ENCODE assay signal across 14 cellular contexts in the genomic region with DNA sequence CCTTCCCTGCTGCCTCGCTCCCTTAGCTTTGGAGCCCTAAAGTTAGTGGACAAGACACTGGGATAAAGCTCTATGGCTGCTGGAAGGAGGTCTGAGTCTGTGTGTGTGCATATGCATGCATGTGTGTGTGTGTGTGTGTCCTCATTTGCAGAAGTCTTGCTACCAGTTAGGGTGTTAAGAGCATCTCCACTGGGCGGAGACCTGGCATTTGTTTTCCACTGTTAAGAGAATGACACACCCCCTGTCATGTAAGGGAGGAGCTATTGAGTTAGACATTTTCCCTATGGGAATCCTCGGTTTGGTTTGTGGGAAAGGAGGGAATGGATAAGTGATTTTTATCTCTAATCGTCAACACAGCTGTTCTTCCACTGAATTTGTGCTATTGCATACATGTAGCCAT. TPM values are rescaled to one million over a fixed set of nuclear protein-coding genes. Genes with fewer than 3 reads are reported as not detected.
A peak's percentile ranks its signal among the peaks of the same experiment; 100 is the strongest.
DNase-seq lines count a peak whose midpoint lies in the region; ATAC-seq and TF ChIP-seq lines count a peak whose summit lies in the region.
"Had no signal": no experiment of that assay in that cellular context is flagged by ENCODE, and none has a peak within 500 bp of the region (broad histone marks: within the 10 kb centered on the region; RNA-seq: fewer than 3 reads in every experiment).

No MANE protein-coding gene starts in this region.

- no peaks in the 10 kb centered on the region for H3K4me1 Mint-ChIP-seq in Caco-2 (ENCODE audit: low read depth, unreplicated experiment)

- H3K9me3 ChIP-seq in Caco-2 (no peaks in the 10 kb centered on the region), Karpas-422 (ENCODE audit: low read length) (no peaks in the 10 kb centered on the region), trophoblast cell (ENCODE audit: insufficient read depth, low read depth, low read length) (no peaks in the 10 kb centered on the region), tibial artery (no peaks in the 10 kb centered on the region)
- H3K9me3 ChIP-seq: gastrocnemius medialis, upper lobe of right lung had no signal

- no peak overlapping the region for H3K18ac ChIP-seq in trophoblast cell (ENCODE audit: low read length)

- no peak overlapping the region for H2AK5ac ChIP-seq in trophoblast cell (ENCODE audit: low read length)

- no peak overlapping the region for H4K8ac ChIP-seq in trophoblast cell (ENCODE audit: low read depth, low read length)

- H2AFZ ChIP-seq in Karpas-422 (ENCODE audit: low read length) (no peak overlapping the region), trophoblast cell (ENCODE audit: insufficient read depth, low read length, poor library complexity) (no peak overlapping the region)

- H4K12ac ChIP-seq in trophoblast cell (ENCODE audit: low read depth, low read length): no peak overlapping the region

- no peaks in the 10 kb centered on the region for H3K79me1 ChIP-seq in trophoblast cell (ENCODE audit: low read length)

- no peaks in the 10 kb centered on the region for H3K27me3 ChIP-seq in Caco-2 (replicated peaks; ENCODE audit: control insufficient read depth, insufficient read depth, low read length)
- no peaks in the 10 kb centered on the region for H3K27me3 ChIP-seq in Karpas-422 (ENCODE audit: low read length)
- no peaks in the 10 kb centered on the region for H3K27me3 ChIP-seq in trophoblast cell (ENCODE audit: insufficient read depth, low read length)
- no peaks in the 10 kb centered on the region for H3K27me3 ChIP-seq in tibial artery
- H3K27me3 ChIP-seq: gastrocnemius medialis, upper lobe of right lung had no signal

- DNase-seq in Caco-2: peak in 1 of 2 experiments; percentile 22
- peak; percentile 54 for DNase-seq in Karpas-422
- DNase-seq in SK-N-DZ (ENCODE audit: low spot score): peak; percentile 80
- no peak for DNase-seq in left ventricle myocardium superior
- no peak for DNase-seq in trophoblast cell
- no peak for DNase-seq in tibial artery
- no peak for DNase-seq in stimulated activated naive CD8-positive, alpha-beta T cell treated with anti-CD3 and anti-CD28 coated beads, Interleukin-15, Interleukin-2, amounts not matched to agents 100 U/mL and 50 U/mL, for 24 hours
- DNase-seq: activated CD4-positive, alpha-beta T cell treated with anti-CD3 and anti-CD28 coated beads, Interleukin-2, amount 10 ng/mL, durations not matched to agents 7 days and 5 days; activated gamma-delta T cell treated with Interleukin-2 at 50 U/mL for 16 hours; gastrocnemius medialis; upper lobe of right lung had no signal

- H3K4me1 ChIP-seq in Caco-2 (no peaks in the 10 kb centered on the region), Karpas-422 (ENCODE audit: low read length) (no peaks in the 10 kb centered on the region), trophoblast cell (ENCODE audit: control insufficient read depth in 1 of 2, insufficient read depth in 2 of 2, low read length in 2 of 2) (no peaks in the 10 kb centered on the region), tibial artery (no peaks in the 10 kb centered on the region)
- H3K4me1 ChIP-seq: gastrocnemius medialis, upper lobe of right lung had no signal

- H4K91ac ChIP-seq in trophoblast cell (ENCODE audit: low read depth, low read length): no peak overlapping the region

- no peak overlapping the region for H3K4me2 ChIP-seq in Karpas-422 (ENCODE audit: low read depth, low read length, poor library complexity, severe bottlenecking)
- H3K4me2 ChIP-seq in trophoblast cell (ENCODE audit: low read length): no peak overlapping the region

- no peaks in the 10 kb centered on the region for H3K9me3 Mint-ChIP-seq in Caco-2 (ENCODE audit: unreplicated experiment)
- H3K9me3 Mint-ChIP-seq: activated CD4-positive, alpha-beta T cell treated with anti-CD3 and anti-CD28 coated beads, Interleukin-2, amount 10 ng/mL, durations not matched to agents 7 days and 5 days had no signal

- H2BK120ac ChIP-seq in trophoblast cell (ENCODE audit: insufficient read depth, low read length, poor library complexity): no peak overlapping the region

- POLR2A ChIA-PET in Caco-2 (lab: Charles Lee): interaction anchor here (0.6 kb wide), 2 partner anchors 11 to 49 kb away, joined by 3 to 10 read pairs; no protein-coding TSS in a partner anchor

- no peak overlapping the region for H3K23ac ChIP-seq in trophoblast cell (ENCODE audit: low read length)

- ATAC-seq in left ventricle myocardium superior (peak; percentile 56), GM18909 (IDR thresholded peaks at IDR 0.05; ENCODE audit: poor library complexity, unreplicated experiment) (no peak)
- no peak for ATAC-seq in stimulated activated naive CD8-positive, alpha-beta T cell treated with anti-CD3 and anti-CD28 coated beads, Interleukin-15, Interleukin-2, amounts not matched to agents 100 U/mL and 50 U/mL, for 24 hours
- ATAC-seq: gastrocnemius medialis, upper lobe of right lung had no signal

- intact Hi-C loops in Caco-2 (cut with micrococcal nuclease; ENCODE audit: unreplicated experiment) (loop anchor here (1.0 kb wide), 1 partner anchor 54 kb away; no protein-coding TSS in a partner anchor), left ventricle myocardium superior (cut with micrococcal nuclease) (no loop called here), tibial artery (cut with DNase I; ENCODE audit: low total_unique reads) (no loop called here)

- H3K36me3 Mint-ChIP-seq in Caco-2 (ENCODE audit: insufficient read depth, unreplicated experiment): peaks cover 11% of the 10 kb centered on the region

- H3K27me3 Mint-ChIP-seq in Caco-2 (ENCODE audit: insufficient read depth, unreplicated experiment): no peaks in the 10 kb centered on the region
- H3K27me3 Mint-ChIP-seq: activated CD4-positive, alpha-beta T cell treated with anti-CD3 and anti-CD28 coated beads, Interleukin-2, amount 10 ng/mL, durations not matched to agents 7 days and 5 days had no signal

- H3K14ac ChIP-seq in trophoblast cell (ENCODE audit: low read length): no peak overlapping the region

- H2BK12ac ChIP-seq in trophoblast cell (ENCODE audit: low read length): no peak overlapping the region

- no peak overlapping the region for H3K4ac ChIP-seq in trophoblast cell (ENCODE audit: low read depth, low read length)

- TF ChIP-seq CTCF in Caco-2 (IDR thresholded peaks at IDR 0.05; ENCODE audit: insufficient read depth in 1 of 2, low read depth in 1 of 2, low read length in 1 of 2, severe bottlenecking in 1 of 2, unreplicated experiment in 1 of 2) (no peak), tibial artery (IDR thresholded peaks at IDR 0.05) (no peak)

- H3K9ac ChIP-seq in Karpas-422 (ENCODE audit: low read length): no peak overlapping the region
- no peak overlapping the region for H3K9ac ChIP-seq in trophoblast cell (ENCODE audit: low read length)

- no peaks in the 10 kb centered on the region for H3K9me2 ChIP-seq in Karpas-422 (replicated peaks; ENCODE audit: insufficient read depth, low read length)

- H3K4me3 Mint-ChIP-seq in Caco-2 (ENCODE audit: unreplicated experiment): no peak overlapping the region
- H3K4me3 Mint-ChIP-seq: activated CD4-positive, alpha-beta T cell treated with anti-CD3 and anti-CD28 coated beads, Interleukin-2, amount 10 ng/mL, durations not matched to agents 7 days and 5 days had no signal

- no peaks in the 10 kb centered on the region for H3K36me3 ChIP-seq in Caco-2 (ENCODE audit: control insufficient read depth, insufficient read depth, low read length)
- no peaks in the 10 kb centered on the region for H3K36me3 ChIP-seq in Karpas-422 (ENCODE audit: insufficient read depth, low read length)
- peaks cover 18 to 33% of the 10 kb centered on the region in 2 experiments for H3K36me3 ChIP-seq in trophoblast cell (ENCODE audit: control insufficient read depth in 1 of 2, insufficient read depth in 2 of 2, low read length in 2 of 2)
- H3K36me3 ChIP-seq in tibial artery: peaks cover 27 to 50% (median 38%) of the 10 kb centered on the region in 3 donors

- TSS peak; percentile 13 for BruUV-seq in Caco-2 (replicated peaks; lab: Mats Ljungman, UMichigan)

- H3K4me3 ChIP-seq in Caco-2 (ENCODE audit: low read depth, low read length) (no peak overlapping the region), Karpas-422 (ENCODE audit: low read length) (no peak overlapping the region), trophoblast cell (ENCODE audit: low read depth, low read length) (no peak overlapping the region), tibial artery (no peak overlapping the region)
- H3K4me3 ChIP-seq: gastrocnemius medialis, SK-N-MC, upper lobe of right lung had no signal

- H3K27ac ChIP-seq in Karpas-422 (ENCODE audit: low read length) (no peak overlapping the region), trophoblast cell (ENCODE audit: low read depth, low read length) (no peak overlapping the region), tibial artery (no peak overlapping the region)
- H3K27ac ChIP-seq: gastrocnemius medialis, SK-N-MC, upper lobe of right lung had no signal

- no peaks in the 10 kb centered on the region for H3K79me2 ChIP-seq in Karpas-422 (ENCODE audit: low read length)
- H3K79me2 ChIP-seq in trophoblast cell (ENCODE audit: control insufficient read depth, insufficient read depth, low read length, poor library complexity): no peaks in the 10 kb centered on the region

- no CpG with 5 or more reads among the region's 4 CpGs for WGBS in trophoblast cell (ENCODE audit: extremely low coverage, insufficient coverage, insufficient read length)

- H4K20me1 ChIP-seq in Karpas-422 (ENCODE audit: insufficient read depth, low read depth, low read length): no peaks in the 10 kb centered on the region; the same call in 1 of the 2 replicates

- CTCF ChIA-PET in Caco-2 (lab: Charles Lee): interaction anchor here (0.6 to 2.3 kb wide), 5 partner anchors 11 to 56 kb away, joined by 3 to 11 read pairs (median 4); a partner anchor contains a TSS

- no peak overlapping the region for H3K27ac Mint-ChIP-seq in Caco-2 (ENCODE audit: unreplicated experiment)
- H3K27ac Mint-ChIP-seq: activated CD4-positive, alpha-beta T cell treated with anti-CD3 and anti-CD28 coated beads, Interleukin-2, amount 10 ng/mL, durations not matched to agents 7 days and 5 days had no signal

- H2BK5ac ChIP-seq in trophoblast cell (ENCODE audit: low read depth, low read length, poor library complexity): no peak overlapping the region

RNA-seq across cellular contexts. Expression of a gene that starts 24.8 kb away (rescaled TPM):
- total RNA-seq in Caco-2 (2022) (69.7 and 83.5 TPM in 2 replicates), left ventricle myocardium superior (70.3 TPM)
- total RNA-seq in Karpas-422 (2014; rRNA removed; shearing (Covaris generic); ENCODE audit: low replicate concordance): 0.04 and 0.54 TPM in 2 replicates
- polyA plus RNA-seq in SK-N-DZ (2014; cell fraction: cytosol; rRNA removed): 18.2 and 21.7 TPM in 2 replicates
- 20.8 and 21.0 TPM in 2 replicates for polyA plus RNA-seq in SK-N-DZ (2014; cell fraction: nucleus; rRNA removed)
- 16.7 and 17.8 TPM in 2 replicates for polyA plus RNA-seq in trophoblast cell (2013)

RNA-seq across cellular contexts. Expression of a gene that starts 51.8 kb away (rescaled TPM):
- total RNA-seq in Caco-2 (2022): 29.2 and 32.4 TPM in 2 replicates
- 26.5 and 33.8 TPM in 2 replicates for total RNA-seq in Karpas-422 (2014; rRNA removed; shearing (Covaris generic); ENCODE audit: low replicate concordance)
- 19.1 and 19.2 TPM in 2 replicates for polyA plus RNA-seq in SK-N-DZ (2014; cell fraction: cytosol; rRNA removed)
- 14.0 and 19.9 TPM in 2 replicates for polyA plus RNA-seq in SK-N-DZ (2014; cell fraction: nucleus; rRNA removed)
- total RNA-seq in left ventricle myocardium superior: 15.2 TPM
- polyA plus RNA-seq in trophoblast cell (2013): 8.9 and 9.3 TPM in 2 replicates

RNA-seq across cellular contexts. Expression of a gene that starts 59.7 kb away (rescaled TPM):
- total RNA-seq in Caco-2 (2022) (0.05 TPM in 1 of 2 replicates, not detected in the other), left ventricle myocardium superior (not detected)
- total RNA-seq in Karpas-422 (2014; rRNA removed; shearing (Covaris generic); ENCODE audit: low replicate concordance): 0.04 and 0.22 TPM in 2 replicates
- 0.06 TPM in 1 of 2 replicates, not detected in the other for polyA plus RNA-seq in SK-N-DZ (2014; cell fraction: cytosol; rRNA removed)
- polyA plus RNA-seq in SK-N-DZ (2014; cell fraction: nucleus; rRNA removed): 0.08 and 0.70 TPM in 2 replicates
- under 0.01 TPM in 2 replicates for polyA plus RNA-seq in trophoblast cell (2013)
- total RNA-seq: activated CD4-positive, alpha-beta T cell treated with anti-CD3 and anti-CD28 coated beads, Interleukin-2, amount 10 ng/mL, durations not matched to agents 7 days and 5 days; lung microvascular endothelial cell had no signal

Comparison
In these comparisons a context has a peak if more than half of its experiments do, and no peak if none do; other contexts are left out.
1. DNase-seq: peak in Karpas-422 (single experiment) and SK-N-DZ (single experiment); none in left ventricle myocardium superior (single experiment), trophoblast cell (0 of 2), tibial artery (0 of 2) and stimulated activated naive CD8-positive, alpha-beta T cell treated with anti-CD3 and anti-CD28 coated beads, Interleukin-15, Interleukin-2, amounts not matched to agents 100 U/mL and 50 U/mL, for 24 hours (single experiment).
2. RNA of a gene that starts 24.8 kb away (total RNA-seq): 69.7 to 83.5 TPM in Caco-2 and 70.3 TPM in left ventricle myocardium superior (single experiment); 0.04 to 0.54 TPM in Karpas-422; every median in the first group is over 10 times any median in the second.